In genomic region chr12:19223695-19224094, GRCh38 we compare ENCODE assay signal across 18 cellular contexts.
A peak's percentile ranks its signal among the peaks of the same experiment; 100 is the strongest.
DNase-seq lines count a peak whose midpoint lies in the region; ATAC-seq and TF ChIP-seq lines count a peak whose summit lies in the region.
"Had no signal": no experiment of that assay in that cellular context is flagged by ENCODE, and none has a peak within 500 bp of the region (broad histone marks: within the 10 kb centered on the region; RNA-seq: fewer than 3 reads in every experiment).

No MANE protein-coding gene starts in this region.

- no peak for TF ChIP-seq CTCF in fibroblast of the aortic adventitia (IDR thresholded peaks at IDR 0.05; ENCODE audit: insufficient read depth, low read length)
- no peak for TF ChIP-seq CTCF in nephron (IDR thresholded peaks at IDR 0.05; ENCODE audit: unreplicated experiment in 3 of 3)
- TF ChIP-seq CTCF in stomach (IDR thresholded peaks at IDR 0.05) = no peak
- TF ChIP-seq CTCF in coronary artery (IDR thresholded peaks at IDR 0.05) = no peak

- peaks cover 9% of the 10 kb centered on the region for H3K36me3 Mint-ChIP-seq in nephron (ENCODE audit: low read depth)
- no peaks in the 10 kb centered on the region for H3K36me3 Mint-ChIP-seq in activated CD4-positive, alpha-beta memory T cell treated with anti-CD3 and anti-CD28 coated beads for 36 hours
- H3K36me3 Mint-ChIP-seq: naive B cell had no signal

- intact Hi-C loops in activated CD4-positive, alpha-beta memory T cell treated with anti-CD3 and anti-CD28 coated beads for 36 hours (cut with micrococcal nuclease) = no loop called here
- intact Hi-C loops in stomach (cut with DNase I; ENCODE audit: low total_unique reads) = no loop called here

- TF ChIP-seq POLR2A in stomach (IDR thresholded peaks at IDR 0.05) = no peak

- POLR2A ChIA-PET in activated CD4-positive, alpha-beta memory T cell treated with anti-CD3 and anti-CD28 coated beads for 36 hours (lab: Charles Lee) = interaction anchor here (0.9 kb wide), 1 partner anchor 9 kb away, joined by 3 read pairs; no protein-coding TSS in a partner anchor

- H3K9me3 ChIP-seq in stomach = no peaks in the 10 kb centered on the region
- H3K9me3 ChIP-seq: lower lobe of right lung, psoas muscle, SJSA1 had no signal

- H3K27me3 Mint-ChIP-seq in nephron (ENCODE audit: low read depth) = no peaks in the 10 kb centered on the region
- no peaks in the 10 kb centered on the region for H3K27me3 Mint-ChIP-seq in activated CD4-positive, alpha-beta memory T cell treated with anti-CD3 and anti-CD28 coated beads for 36 hours
- H3K27me3 Mint-ChIP-seq: activated naive CD8-positive, alpha-beta T cell treated with anti-CD3 and anti-CD28 coated beads, Interleukin-2, amount 50 U/mL, for 24 hours; naive B cell had no signal

- WGBS in stomach, 5 donors = 48 to 79% (median 75%) methylated on average over 1 of the region's 1 CpG

- H3K4me1 Mint-ChIP-seq in nephron = peaks cover 42% of the 10 kb centered on the region
- H3K4me1 Mint-ChIP-seq in activated CD4-positive, alpha-beta memory T cell treated with anti-CD3 and anti-CD28 coated beads for 36 hours (ENCODE audit: low read depth) = no peaks in the 10 kb centered on the region
- H3K4me1 Mint-ChIP-seq: activated naive CD8-positive, alpha-beta T cell treated with anti-CD3 and anti-CD28 coated beads, Interleukin-2, amount 50 U/mL, for 24 hours; naive B cell had no signal

- H3K9me3 Mint-ChIP-seq in nephron = no peaks in the 10 kb centered on the region
- peaks cover 3% of the 10 kb centered on the region for H3K9me3 Mint-ChIP-seq in activated CD4-positive, alpha-beta memory T cell treated with anti-CD3 and anti-CD28 coated beads for 36 hours
- H3K9me3 Mint-ChIP-seq: activated naive CD8-positive, alpha-beta T cell treated with anti-CD3 and anti-CD28 coated beads, Interleukin-2, amount 50 U/mL, for 24 hours; activated T-cell treated with anti-CD3 and anti-CD28 coated beads, Interleukin-2, amount 50 U/mL, for 4 hours; naive B cell had no signal

- CTCF ChIA-PET in activated CD4-positive, alpha-beta memory T cell treated with anti-CD3 and anti-CD28 coated beads for 36 hours (lab: Charles Lee) = interaction anchor here (0.5 kb wide), 1 partner anchor 367 kb away, joined by 3 read pairs; no protein-coding TSS in a partner anchor

- DNase-seq in AG20443 (ENCODE audit: low spot score) (peak; percentile 53), fibroblast of the aortic adventitia (ENCODE audit: low read depth) (peak; percentile 81), stomach (no peak), coronary artery (ENCODE audit: low spot score) (no peak)
- DNase-seq in activated CD4-positive, alpha-beta memory T cell treated with anti-CD3 and anti-CD28 coated beads for 36 hours = no peak
- DNase-seq: activated CD4-positive, alpha-beta T cell treated with anti-CD3 and anti-CD28 coated beads, Interleukin-2, amount 50 U/mL, for 4 hours; activated naive CD8-positive, alpha-beta T cell treated with anti-CD3 and anti-CD28 coated beads, Interleukin-2, amount 50 U/mL, for 24 hours; activated T-cell treated with anti-CD3 and anti-CD28 coated beads, Interleukin-2, amount 50 U/mL, for 4 hours; hypothalamus; KG1; lower lobe of right lung; naive B cell; psoas muscle had no signal

- H3K4me3 ChIP-seq in fibroblast of the aortic adventitia (ENCODE audit: low read depth, low read length) (no peak overlapping the region), stomach (no peak overlapping the region), coronary artery (no peak overlapping the region)
- H3K4me3 ChIP-seq: lower lobe of right lung, psoas muscle, SJSA1 had no signal

- H3K27me3 ChIP-seq in stomach = no peaks in the 10 kb centered on the region
- H3K27me3 ChIP-seq: SJSA1 had no signal

- H3K36me3 ChIP-seq in stomach = no peaks in the 10 kb centered on the region
- H3K36me3 ChIP-seq: lower lobe of right lung, SJSA1 had no signal

- peak overlapping the region; percentile 78 to 92 (median 86) for H3K27ac Mint-ChIP-seq in nephron
- no peak overlapping the region for H3K27ac Mint-ChIP-seq in activated CD4-positive, alpha-beta memory T cell treated with anti-CD3 and anti-CD28 coated beads for 36 hours
- H3K27ac Mint-ChIP-seq: activated naive CD8-positive, alpha-beta T cell treated with anti-CD3 and anti-CD28 coated beads, Interleukin-2, amount 50 U/mL, for 24 hours; naive B cell had no signal

- no peak overlapping the region for H3K4me3 Mint-ChIP-seq in nephron
- no peak overlapping the region for H3K4me3 Mint-ChIP-seq in activated CD4-positive, alpha-beta memory T cell treated with anti-CD3 and anti-CD28 coated beads for 36 hours
- H3K4me3 Mint-ChIP-seq: activated naive CD8-positive, alpha-beta T cell treated with anti-CD3 and anti-CD28 coated beads, Interleukin-2, amount 50 U/mL, for 24 hours; activated T-cell treated with anti-CD3 and anti-CD28 coated beads, Interleukin-2, amount 50 U/mL, for 4 hours; naive B cell had no signal

- peaks cover 0 to 40% (median 21%) of the 10 kb centered on the region in 4 donors for H3K4me1 ChIP-seq in stomach
- H3K4me1 ChIP-seq: lower lobe of right lung, psoas muscle, SJSA1 had no signal

- peak; percentile 68 for ATAC-seq in SK-N-SH treated with all-trans-retinoic acid at 6 μM for 48 hours
- no peak for ATAC-seq in HG02870 (IDR thresholded peaks at IDR 0.05; ENCODE audit: unreplicated experiment)
- ATAC-seq: activated naive CD8-positive, alpha-beta T cell treated with anti-CD3 and anti-CD28 coated beads, Interleukin-2, amount 50 U/mL, for 24 hours; activated T-cell treated with anti-CD3 and anti-CD28 coated beads, Interleukin-2, amount 50 U/mL, for 4 hours; psoas muscle had no signal

- H3K27ac ChIP-seq in stomach (peak overlapping the region in 2 of 5 donors; percentile 18 to 45), coronary artery (peak overlapping the region in 1 of 2 donors; percentile 19)
- H3K27ac ChIP-seq: HL-60, lower lobe of right lung, psoas muscle, SJSA1 had no signal

- no peak for TF ChIP-seq EP300 in stomach (IDR thresholded peaks at IDR 0.05)

TF ChIP-seq in SK-N-SH treated with all-trans-retinoic acid at 6 μM for 48 hours, 23 proteins besides CTCF, POLR2A, EP300 and RAD21:
- no peak for TF ChIP-seq TCF4 (CRISPR knock-in tag; IDR thresholded peaks at IDR 0.05; ENCODE audit: borderline replicate concordance)
- no peak for TF ChIP-seq TSHZ2 (CRISPR knock-in tag; IDR thresholded peaks at IDR 0.05)

Comparison
In these comparisons a context has a peak if more than half of its experiments do, and no peak if none do; other contexts are left out.
1. DNase-seq: peak in AG20443 (single experiment) and fibroblast of the aortic adventitia (single experiment); none in activated CD4-positive, alpha-beta memory T cell treated with anti-CD3 and anti-CD28 coated beads for 36 hours (single experiment), stomach (single experiment) and coronary artery (single experiment).